In genomic region chr22:37345863-37346514, GRCh38 we compare ENCODE assay signal across 1 cellular context.
TF ChIP-seq lines count a peak whose summit lies in the region.

No MANE protein-coding gene starts in this region.

TF ChIP-seq in HEK293T, 16 proteins besides CTCF, POLR2A, EP300 and RAD21 (continued from another document):
- TF ChIP-seq, protein P1, sequence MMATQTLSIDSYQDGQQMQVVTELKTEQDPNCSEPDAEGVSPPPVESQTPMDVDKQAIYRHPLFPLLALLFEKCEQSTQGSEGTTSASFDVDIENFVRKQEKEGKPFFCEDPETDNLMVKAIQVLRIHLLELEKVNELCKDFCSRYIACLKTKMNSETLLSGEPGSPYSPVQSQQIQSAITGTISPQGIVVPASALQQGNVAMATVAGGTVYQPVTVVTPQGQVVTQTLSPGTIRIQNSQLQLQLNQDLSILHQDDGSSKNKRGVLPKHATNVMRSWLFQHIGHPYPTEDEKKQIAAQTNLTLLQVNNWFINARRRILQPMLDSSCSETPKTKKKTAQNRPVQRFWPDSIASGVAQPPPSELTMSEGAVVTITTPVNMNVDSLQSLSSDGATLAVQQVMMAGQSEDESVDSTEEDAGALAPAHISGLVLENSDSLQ (IDR thresholded peaks at IDR 0.05), result no peak
